10 cellular contexts compared by ENCODE assay signal in the genomic region with DNA sequence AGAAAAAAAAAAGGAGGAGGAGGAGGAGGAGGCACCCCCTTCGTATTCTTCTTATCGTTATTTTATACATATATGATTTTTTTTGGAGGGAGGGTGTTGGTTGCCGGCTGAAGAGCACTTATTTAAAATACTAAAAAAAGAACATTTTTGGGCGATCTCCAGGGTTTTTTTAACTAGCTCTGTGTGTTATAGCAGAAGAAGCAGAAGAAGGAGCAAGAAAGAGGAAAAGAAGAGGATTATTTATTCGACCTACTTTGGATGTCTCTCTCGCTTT. TPM values are rescaled to one million over a fixed set of nuclear protein-coding genes. Genes with fewer than 3 reads are reported as not detected.
A peak's percentile ranks its signal among the peaks of the same experiment; 100 is the strongest.
DNase-seq lines count a peak whose midpoint lies in the region; ATAC-seq and TF ChIP-seq lines count a peak whose summit lies in the region.
"Had no signal": no experiment of that assay in that cellular context is flagged by ENCODE, and none has a peak within 500 bp of the region (broad histone marks: within the 10 kb centered on the region; RNA-seq: fewer than 3 reads in every experiment).

No MANE protein-coding gene starts in this region.

- H3K79me2 ChIP-seq in hepatocyte = peaks cover 8% of the 10 kb centered on the region

- H3K4me3 ChIP-seq in hepatocyte (peak overlapping the region; percentile 65), aorta (ENCODE audit: low read length in 2 of 2) (peak overlapping the region in 1 of 2 donors; percentile 69)

- CTCF ChIA-PET in activated CD4-positive, alpha-beta T cell treated with anti-CD3 and anti-CD28 coated beads, Interleukin-2, amount 10 ng/mL, durations not matched to agents 7 days and 5 days (lab: Charles Lee) = interaction anchor here (0.7 to 1.0 kb wide), 2 partner anchors 18 to 1258 kb away, joined by 3 read pairs; no protein-coding TSS in a partner anchor
- CTCF ChIA-PET in activated CD4-positive, alpha-beta T cell treated with anti-CD3 and anti-CD28 coated beads for 36 hours (lab: Charles Lee) = interaction anchor here (0.9 to 2.0 kb wide), 4 partner anchors 12 to 332 kb away, joined by 3 to 7 read pairs (median 4); no protein-coding TSS in a partner anchor

- peaks cover 3% of the 10 kb centered on the region for H3K36me3 Mint-ChIP-seq in activated CD4-positive, alpha-beta T cell treated with anti-CD3 and anti-CD28 coated beads, Interleukin-2, amount 10 ng/mL, durations not matched to agents 7 days and 5 days (ENCODE audit: low read depth)
- H3K36me3 Mint-ChIP-seq in activated CD4-positive, alpha-beta T cell treated with anti-CD3 and anti-CD28 coated beads for 36 hours (ENCODE audit: low read depth) = no peaks in the 10 kb centered on the region

- ATAC-seq in activated CD4-positive, alpha-beta T cell treated with anti-CD3 and anti-CD28 coated beads for 36 hours = no peak
- no peak for ATAC-seq in aorta (ENCODE audit: low FRiP score)

- H3K9me3 Mint-ChIP-seq in activated CD4-positive, alpha-beta T cell treated with anti-CD3 and anti-CD28 coated beads, Interleukin-2, amount 10 ng/mL, durations not matched to agents 7 days and 5 days = no peaks in the 10 kb centered on the region
- no peaks in the 10 kb centered on the region for H3K9me3 Mint-ChIP-seq in activated CD4-positive, alpha-beta T cell treated with anti-CD3 and anti-CD28 coated beads for 36 hours (ENCODE audit: low read depth)

- H3K27me3 ChIP-seq in hepatocyte = peaks cover 77% of the 10 kb centered on the region
- no peaks in the 10 kb centered on the region for H3K27me3 ChIP-seq in aorta (ENCODE audit: control insufficient read depth in 1 of 2, insufficient read depth in 2 of 2, low read length in 1 of 2)

- H3K9me3 ChIP-seq in hepatocyte (ENCODE audit: low read depth) (no peaks in the 10 kb centered on the region), aorta (ENCODE audit: control insufficient read depth, low read length) (no peaks in the 10 kb centered on the region)

- peak overlapping the region; percentile 36 for H3K27ac Mint-ChIP-seq in activated CD4-positive, alpha-beta T cell treated with anti-CD3 and anti-CD28 coated beads, Interleukin-2, amount 10 ng/mL, durations not matched to agents 7 days and 5 days
- no peak overlapping the region for H3K27ac Mint-ChIP-seq in activated CD4-positive, alpha-beta T cell treated with anti-CD3 and anti-CD28 coated beads for 36 hours

- H3K9me2 ChIP-seq in hepatocyte (replicated peaks; ENCODE audit: insufficient read depth) = no peaks in the 10 kb centered on the region

- DNase-seq in activated CD4-positive, alpha-beta T cell treated with anti-CD3 and anti-CD28 coated beads, Interleukin-2, amount 10 ng/mL, durations not matched to agents 7 days and 5 days = no peak
- no peak for DNase-seq in activated CD4-positive, alpha-beta T cell treated with anti-CD3 and anti-CD28 coated beads for 36 hours
- DNase-seq in hepatocyte (ENCODE audit: low spot score) = no peak
- DNase-seq in stimulated activated CD4-positive, alpha-beta T cell treated with anti-CD3 and anti-CD28 coated beads, Interleukin-2, amount 100 ng/mL, for 24 hours = no peak
- no peak for DNase-seq in HuH-7 (ENCODE audit: low spot score)
- DNase-seq in aorta = no peak
- DNase-seq: activated effector memory CD4-positive, alpha-beta T cell treated with Interleukin-2 at 50 U/mL for 16 hours; naive B cell had no signal

- H3K27ac ChIP-seq in VCaP (peak overlapping the region; percentile 70), hepatocyte (peak overlapping the region; percentile 50), temporal lobe (ENCODE audit: low read depth, low read length) (peak overlapping the region; percentile 76), aorta (ENCODE audit: low read depth in 1 of 2, low read length in 2 of 2) (no peak overlapping the region)

- H2AFZ ChIP-seq in hepatocyte = peak overlapping the region; percentile 49

- H3K36me3 ChIP-seq in hepatocyte (replicated peaks; ENCODE audit: insufficient read depth, low read depth) (no peaks in the 10 kb centered on the region), aorta (ENCODE audit: control insufficient read depth in 1 of 2, insufficient read depth in 2 of 2, low read length in 1 of 2) (no peaks in the 10 kb centered on the region)

- intact Hi-C loops in activated CD4-positive, alpha-beta T cell treated with anti-CD3 and anti-CD28 coated beads for 36 hours (cut with DNase I, micrococcal nuclease) = loop anchor here in 1 of 2 experiments (5.0 kb wide), 2 partner anchors 39 to 1324 kb away; no protein-coding TSS in a partner anchor
- intact Hi-C loops in aorta (cut with DNase I) = loop anchor here (5.0 kb wide), 1 partner anchor 219 kb away; no protein-coding TSS in a partner anchor

- H3K4me2 ChIP-seq in hepatocyte = peak overlapping the region; percentile 94

- peaks cover 21% of the 10 kb centered on the region for H3K4me1 ChIP-seq in hepatocyte (ENCODE audit: insufficient read depth)
- no peaks in the 10 kb centered on the region for H3K4me1 ChIP-seq in aorta (ENCODE audit: control insufficient read depth in 1 of 2, insufficient read depth in 2 of 2, low read length in 2 of 2)

- 2% methylated on average over 6 of the region's 6 CpGs for WGBS in hepatocyte (ENCODE audit: low lambda C conversion rate, missing lambda C conversion rate)
- WGBS in aorta, 2 donors = 2% methylated on average over 6 of the region's 6 CpGs

- TF ChIP-seq CTCF in VCaP (conservative IDR thresholded peaks at IDR 0.05) = no peak
- TF ChIP-seq CTCF in hepatocyte (IDR thresholded peaks at IDR 0.05; ENCODE audit: poor library complexity) = no peak

- H3K4me1 Mint-ChIP-seq in activated CD4-positive, alpha-beta T cell treated with anti-CD3 and anti-CD28 coated beads, Interleukin-2, amount 10 ng/mL, durations not matched to agents 7 days and 5 days = peaks cover 26% of the 10 kb centered on the region
- H3K4me1 Mint-ChIP-seq in activated CD4-positive, alpha-beta T cell treated with anti-CD3 and anti-CD28 coated beads for 36 hours = peaks cover 28% of the 10 kb centered on the region

- H3K27me3 Mint-ChIP-seq in activated CD4-positive, alpha-beta T cell treated with anti-CD3 and anti-CD28 coated beads, Interleukin-2, amount 10 ng/mL, durations not matched to agents 7 days and 5 days = peaks cover 45% of the 10 kb centered on the region
- peaks cover 37% of the 10 kb centered on the region for H3K27me3 Mint-ChIP-seq in activated CD4-positive, alpha-beta T cell treated with anti-CD3 and anti-CD28 coated beads for 36 hours

- POLR2A ChIA-PET in activated CD4-positive, alpha-beta T cell treated with anti-CD3 and anti-CD28 coated beads, Interleukin-2, amount 10 ng/mL, durations not matched to agents 7 days and 5 days (lab: Charles Lee) = no interaction called here
- POLR2A ChIA-PET in activated CD4-positive, alpha-beta T cell treated with anti-CD3 and anti-CD28 coated beads for 36 hours (lab: Charles Lee) = no interaction called here

- H4K20me1 ChIP-seq in hepatocyte (ENCODE audit: insufficient read depth, poor library complexity, severe bottlenecking) = peaks cover 13% of the 10 kb centered on the region

- H3K4me3 Mint-ChIP-seq in activated CD4-positive, alpha-beta T cell treated with anti-CD3 and anti-CD28 coated beads, Interleukin-2, amount 10 ng/mL, durations not matched to agents 7 days and 5 days = no peak overlapping the region
- H3K4me3 Mint-ChIP-seq in activated CD4-positive, alpha-beta T cell treated with anti-CD3 and anti-CD28 coated beads for 36 hours = no peak overlapping the region

RNA-seq across cellular contexts. Expression of gene NR2F1, which starts 0.4 kb away (rescaled TPM):
- not detected for total RNA-seq in activated CD4-positive, alpha-beta T cell treated with anti-CD3 and anti-CD28 coated beads, Interleukin-2, amount 10 ng/mL, durations not matched to agents 7 days and 5 days
- not detected for total RNA-seq in activated CD4-positive, alpha-beta T cell treated with anti-CD3 and anti-CD28 coated beads for 36 hours
- total RNA-seq in hepatocyte (15.9 and 19.9 TPM in 2 replicates), temporal lobe (36.1 TPM), aorta (10 to 100 TPM in 1 of 2 donors, 1 to 10 TPM in 1; 10.0 to 27.0 TPM)
- polyA plus RNA-seq in hepatocyte (7.3 and 8.9 TPM in 2 replicates), aorta (under 1 TPM in 1 of 2 donors, not detected in 1; 0.72 TPM)

RNA-seq across cellular contexts. Expression of gene NR2F1-AS1, which starts 2.4 kb away (rescaled TPM):
- total RNA-seq in activated CD4-positive, alpha-beta T cell treated with anti-CD3 and anti-CD28 coated beads, Interleukin-2, amount 10 ng/mL, durations not matched to agents 7 days and 5 days = not detected
- total RNA-seq in activated CD4-positive, alpha-beta T cell treated with anti-CD3 and anti-CD28 coated beads for 36 hours = not detected
- total RNA-seq in hepatocyte (8.2 and 8.4 TPM in 2 replicates), temporal lobe (50.4 TPM), aorta (10 to 100 TPM in 1 of 2 donors, 1 to 10 TPM in 1; 7.6 to 16.8 TPM)
- polyA plus RNA-seq in hepatocyte (8.6 and 9.3 TPM in 2 replicates), aorta (1 to 10 TPM in 1 of 2 donors, under 1 TPM in 1; 0.08 to 2.8 TPM)

Comparison
In these comparisons a context has a peak if more than half of its experiments do, and no peak if none do; other contexts are left out.
1. H3K27ac ChIP-seq: peak in VCaP (single experiment), hepatocyte (single experiment) and temporal lobe (single experiment); none in aorta (0 of 2).
2. RNA of gene NR2F1, which starts 0.4 kb away (total RNA-seq): 36.1 TPM in temporal lobe (single experiment), 10.0 to 27.0 TPM in aorta and 15.9 to 19.9 TPM in hepatocyte; not detected in activated CD4-positive, alpha-beta T cell treated with anti-CD3 and anti-CD28 coated beads for 36 hours and not detected in activated CD4-positive, alpha-beta T cell treated with anti-CD3 and anti-CD28 coated beads, Interleukin-2, amount 10 ng/mL, durations not matched to agents 7 days and 5 days; every median in the first group is over 10 times any median in the second.